Comparison of ENCODE assay signal across 14 cellular contexts in genomic region chr7:92169529-92169928, GRCh38. TPM values are rescaled to one million over a fixed set of nuclear protein-coding genes. Genes with fewer than 3 reads are reported as not detected.
DNase-seq lines count a peak whose midpoint lies in the region; ATAC-seq, FAIRE-seq and TF ChIP-seq lines count a peak whose summit lies in the region.
"Not testable (repeated sequence)": the region's sequence is repeated elsewhere in the genome, so short reads cannot be mapped to it uniquely, and the experiment has no call there.
"Had no signal": no experiment of that assay in that cellular context is flagged by ENCODE, and none has a peak within 500 bp of the region (broad histone marks: within the 10 kb centered on the region; RNA-seq: fewer than 3 reads in every experiment).

No MANE protein-coding gene starts in this region.

- CTCF ChIA-PET in K562 (lab: Yijun Ruan, JAX; ENCODE audit: low intra/inter-chr PET ratio); HepG2 (lab: Yijun Ruan, JAX; ENCODE audit: low intra/inter-chr PET ratio, low total read pairs): not testable (repeated sequence)

- TF ChIP-seq EP300 in K562 (IDR thresholded peaks at IDR 0.05; ENCODE audit: low read length); HepG2 (IDR thresholded peaks at IDR 0.05; ENCODE audit: low read depth in 2 of 2, low read length in 2 of 2); HepG2 (CRISPR knock-in tag; IDR thresholded peaks at IDR 0.05; ENCODE audit: borderline replicate concordance): not testable (repeated sequence)

- H3K4me3 ChIP-seq in K562; HepG2 (replicated peaks in 1 of 3; ENCODE audit: insufficient read depth in 1 of 3, low read depth in 2 of 3, low read length in 3 of 3): not testable (repeated sequence)

- not testable (repeated sequence) for H3K27me3 ChIP-seq in K562 (ENCODE audit: control insufficient read depth in 2 of 2, insufficient read depth in 2 of 2, low read length in 2 of 2); HepG2 (ENCODE audit: control insufficient read depth in 1 of 2, insufficient read depth in 2 of 2, low read length in 2 of 2)

- not testable (repeated sequence) for H3K9ac ChIP-seq in K562 (ENCODE audit: insufficient read depth in 1 of 2, low read depth in 2 of 2, low read length in 2 of 2); HepG2 (ENCODE audit: insufficient read depth, low read depth, low read length)

- H4K20me1 ChIP-seq in K562 (replicated peaks; ENCODE audit: control insufficient read depth, insufficient read depth, low read length); HepG2 (ENCODE audit: insufficient read depth, low read length): not testable (repeated sequence)

- ATAC-seq in K562, HepG2: not testable (repeated sequence)

- not testable (repeated sequence) for H3K9me3 ChIP-seq in K562 (replicated peaks; ENCODE audit: control insufficient read depth, insufficient read depth, low read depth, low read length); HepG2 (ENCODE audit: low read length)

- H3K36me3 ChIP-seq in K562 (ENCODE audit: control insufficient read depth, insufficient read depth, low read length); HepG2 (replicated peaks in 1 of 2; ENCODE audit: control insufficient read depth in 1 of 2, insufficient read depth in 2 of 2, low read length in 2 of 2): not testable (repeated sequence)

- DNase-seq in K562 (ENCODE audit: extremely low read depth in 1 of 4, low spot score in 3 of 4); HepG2 (ENCODE audit: low spot score): not testable (repeated sequence)

- not testable (repeated sequence) for BruUV-seq in K562 (replicated peaks; lab: Mats Ljungman, UMichigan); HepG2 (replicated peaks; lab: Mats Ljungman, UMichigan)

- in situ Hi-C loops in K562 (cut with MboI); HepG2 (cut with HindIII; ENCODE audit: extremely low pct_ligation_motif_present, low pct_unique_long_range_greater_than_20kb): not testable (repeated sequence)

- not testable (repeated sequence) for H3K9me1 ChIP-seq in K562 (ENCODE audit: control insufficient read depth, insufficient read depth, low read length)

- not testable (repeated sequence) for TF ChIP-seq RAD21 in K562 (CRISPR knock-in tag; conservative IDR thresholded peaks at IDR 0.05 in 1 of 2, IDR thresholded peaks at IDR 0.05 in 1 of 2); HepG2 (CRISPR knock-in tag; IDR thresholded peaks at IDR 0.05)

- H3K79me2 ChIP-seq in K562 (ENCODE audit: control insufficient read depth, insufficient read depth, low read length); HepG2 (ENCODE audit: insufficient read depth, low read length): not testable (repeated sequence)

- FAIRE-seq in K562 (lab: Jason Lieb, UNC); HepG2 (lab: Jason Lieb, UNC): not testable (repeated sequence)

- not testable (repeated sequence) for H3K4me1 ChIP-seq in K562 (replicated peaks in 1 of 2; ENCODE audit: control insufficient read depth in 2 of 2, insufficient read depth in 2 of 2, low read length in 2 of 2); HepG2 (ENCODE audit: insufficient read depth, low read length)

- intact Hi-C loops in K562 (cut with micrococcal nuclease); HepG2 (cut with micrococcal nuclease; ENCODE audit: unreplicated experiment): not testable (repeated sequence)

- H3K4me2 ChIP-seq in K562 (ENCODE audit: insufficient read depth, low read length); HepG2 (ENCODE audit: low read depth, low read length): not testable (repeated sequence)

- TF ChIP-seq POLR2A in K562 (conservative IDR thresholded peaks at IDR 0.05); HepG2 (IDR thresholded peaks at IDR 0.05; ENCODE audit: insufficient read depth in 1 of 2, low read depth in 2 of 2, low read length in 2 of 2): not testable (repeated sequence)

- POLR2A ChIA-PET in K562 (lab: Yijun Ruan, JAX); HepG2 (lab: Yijun Ruan, JAX): not testable (repeated sequence)

- H2AFZ ChIP-seq in K562 (ENCODE audit: low read depth, low read length); HepG2 (ENCODE audit: low read length): not testable (repeated sequence)

- not testable (repeated sequence) for H3K27ac ChIP-seq in K562 (ENCODE audit: extremely low read depth, low read depth, low read length); HepG2 (ENCODE audit: extremely low read length, insufficient read depth, low read length)

- TF ChIP-seq CTCF in K562 (IDR thresholded peaks at IDR 0.05 in 2 of 3, conservative IDR thresholded peaks at IDR 0.05 in 1 of 3; ENCODE audit: insufficient read depth in 2 of 3, low read depth in 1 of 3, low read length in 3 of 3); HepG2 (CRISPR knock-in tag; IDR thresholded peaks at IDR 0.05): not testable (repeated sequence)

- 0% methylated on average over 2 of the region's 2 CpGs for WGBS in K562 (ENCODE audit: insufficient coverage, low coverage, missing lambda C conversion rate)
- 2% methylated on average over 2 of the region's 2 CpGs for WGBS in HepG2 (ENCODE audit: low lambda C conversion rate)

RNA-seq across cellular contexts. Expression of gene LRRD1, which starts 9.4 kb away (rescaled TPM):
- total RNA-seq in K562 (2011; cell fraction: chromatin; rRNA removed; ENCODE audit: low replicate concordance) = not detected in 2 replicates
- not detected in 2 replicates for total RNA-seq in K562 (2011; cell fraction: nucleolus; rRNA removed)
- not detected in 2 replicates for total RNA-seq in K562 (2011; cell fraction: nucleoplasm; rRNA removed)
- total RNA-seq in K562 (2014; rRNA removed) (not detected in 2 replicates), K562 (2014; rRNA removed; fragmentation: Illumina TruSeq; extraction: Trizol) (0.15 TPM in 1 of 2 replicates, not detected in the other), K562 (2015; rRNA removed; fragmentation: Illumina TruSeq; extraction: Trizol) (0.07 TPM in 1 of 2 replicates, not detected in the other), K562 (2021) (not detected in 2 replicates), HepG2 (2016; rRNA removed; fragmentation: Illumina TruSeq; extraction: Trizol) (not detected in 2 replicates)
- polyA plus RNA-seq in K562 (2011; rRNA removed) (not detected in 2 replicates), K562 (2014; fragmentation: Illumina TruSeq; extraction: Trizol) (not detected in 2 replicates), K562 (2014; fragmentation: Nextera tagmentation; extraction: Ambion mirVana) (not detected), K562 (2014; rRNA removed) (not detected in 2 replicates), HepG2 (2011; rRNA removed) (0.03 TPM in 1 of 2 replicates, not detected in the other)
- not detected in 2 replicates for polyA plus RNA-seq in K562 (2011; cell fraction: cytosol; rRNA removed)
- not detected in 2 replicates for polyA plus RNA-seq in K562 (2011; cell fraction: nucleus; rRNA removed)
- polyA plus RNA-seq in K562 (2012) = not detected in 2 replicates
- polyA minus RNA-seq in K562 (2011; rRNA and poly(A)+ RNA removed) = not detected in 2 replicates
- not detected in 2 replicates for polyA minus RNA-seq in K562 (2011; cell fraction: cytosol; rRNA and poly(A)+ RNA removed)
- polyA minus RNA-seq in K562 (2011; cell fraction: nucleus; rRNA and poly(A)+ RNA removed) = not detected in 2 replicates
- not detected in 2 replicates for total RNA-seq in HepG2 (2016; cell fraction: cytosol; rRNA removed; fragmentation: Illumina TruSeq; extraction: Trizol; ENCODE audit: low read depth)
- 0.04 TPM in 1 of 2 replicates, not detected in the other for total RNA-seq in HepG2 (2016; cell fraction: insoluble cytoplasmic fraction; rRNA removed; fragmentation: Illumina TruSeq; extraction: Trizol)
- not detected in 2 replicates for total RNA-seq in HepG2 (2016; cell fraction: membrane; rRNA removed; fragmentation: Illumina TruSeq; extraction: Trizol)
- not detected in 2 replicates for total RNA-seq in HepG2 (2016; cell fraction: nucleus; rRNA removed; fragmentation: Illumina TruSeq; extraction: Trizol)
- polyA plus RNA-seq in HepG2 (2011; cell fraction: cytosol; rRNA removed) = not detected in 2 replicates
- 0.13 TPM in 1 of 2 replicates, not detected in the other for polyA plus RNA-seq in HepG2 (2011; cell fraction: nucleus; rRNA removed)
- not detected in 2 replicates for polyA plus RNA-seq in HepG2 (2012)
- not detected in 2 replicates for polyA plus RNA-seq in HepG2 (2016; cell fraction: cytosol; fragmentation: Illumina TruSeq; extraction: Trizol; ENCODE audit: low read depth)
- polyA plus RNA-seq in HepG2 (2016; cell fraction: insoluble cytoplasmic fraction; fragmentation: Illumina TruSeq; extraction: Trizol; ENCODE audit: low read depth) = not detected in 2 replicates
- polyA plus RNA-seq in HepG2 (2016; cell fraction: membrane; fragmentation: Illumina TruSeq; extraction: Trizol; ENCODE audit: low read depth) = not detected in 2 replicates
- polyA plus RNA-seq in HepG2 (2016; cell fraction: nucleus; fragmentation: Illumina TruSeq; extraction: Trizol; ENCODE audit: insufficient read depth, low read depth) = not detected in 2 replicates
- polyA minus RNA-seq in HepG2 (2011; rRNA and poly(A)+ RNA removed; ENCODE audit: low replicate concordance) = 0.26 TPM in 1 of 2 replicates, not detected in the other
- polyA minus RNA-seq in HepG2 (2011; cell fraction: cytosol; rRNA and poly(A)+ RNA removed) = not detected in 2 replicates
- polyA minus RNA-seq in HepG2 (2011; cell fraction: nucleus; rRNA and poly(A)+ RNA removed) = 0.13 and 0.25 TPM in 2 replicates
- total RNA-seq: A172; A673; Caco-2; Calu3; CD4-positive, alpha-beta memory T cell; CD4-positive, alpha-beta T cell; CD8-positive, alpha-beta memory T cell; CD8-positive, alpha-beta T cell had no signal
- polyA plus RNA-seq: A549; AG04450; BJ; CD14-positive monocyte; CD4-positive, alpha-beta memory T cell; CD8-positive, alpha-beta memory T cell had no signal

RNA-seq across cellular contexts. Expression of gene CYP51A1, which starts 35.3 kb away (rescaled TPM):
- total RNA-seq in K562 (2011; cell fraction: chromatin; rRNA removed; ENCODE audit: low replicate concordance) = 73.8 and 158 TPM in 2 replicates
- total RNA-seq in K562 (2011; cell fraction: nucleolus; rRNA removed) = 89.6 and 115 TPM in 2 replicates
- 151 and 183 TPM in 2 replicates for total RNA-seq in K562 (2011; cell fraction: nucleoplasm; rRNA removed)
- total RNA-seq in K562 (2014; rRNA removed) (87.0 and 92.0 TPM in 2 replicates), K562 (2014; rRNA removed; fragmentation: Illumina TruSeq; extraction: Trizol) (151 and 168 TPM in 2 replicates), K562 (2015; rRNA removed; fragmentation: Illumina TruSeq; extraction: Trizol) (99.9 and 106 TPM in 2 replicates), K562 (2021) (107 and 109 TPM in 2 replicates), HepG2 (2016; rRNA removed; fragmentation: Illumina TruSeq; extraction: Trizol) (194 and 260 TPM in 2 replicates)
- polyA plus RNA-seq in K562 (2011; rRNA removed) (25.5 and 35.4 TPM in 2 replicates), K562 (2014; fragmentation: Illumina TruSeq; extraction: Trizol) (71.1 and 80.3 TPM in 2 replicates), K562 (2014; fragmentation: Nextera tagmentation; extraction: Ambion mirVana) (10 to 100 TPM; 41.8 to 42.2 TPM), K562 (2014; rRNA removed) (62.0 and 62.2 TPM in 2 replicates), HepG2 (2011; rRNA removed) (15.4 and 21.9 TPM in 2 replicates)
- polyA plus RNA-seq in K562 (2011; cell fraction: cytosol; rRNA removed) = 14.1 and 20.6 TPM in 2 replicates
- 7.0 and 10.3 TPM in 2 replicates for polyA plus RNA-seq in K562 (2011; cell fraction: nucleus; rRNA removed)
- polyA plus RNA-seq in K562 (2012) = 40.7 and 93.1 TPM in 2 replicates
- polyA minus RNA-seq in K562 (2011; rRNA and poly(A)+ RNA removed) = 65.2 and 67.5 TPM in 2 replicates
- 40.1 and 41.6 TPM in 2 replicates for polyA minus RNA-seq in K562 (2011; cell fraction: cytosol; rRNA and poly(A)+ RNA removed)
- polyA minus RNA-seq in K562 (2011; cell fraction: nucleus; rRNA and poly(A)+ RNA removed) = 9.8 and 15.9 TPM in 2 replicates
- total RNA-seq in HepG2 (2016; cell fraction: cytosol; rRNA removed; fragmentation: Illumina TruSeq; extraction: Trizol; ENCODE audit: low read depth) = 48.9 and 55.6 TPM in 2 replicates
- total RNA-seq in HepG2 (2016; cell fraction: insoluble cytoplasmic fraction; rRNA removed; fragmentation: Illumina TruSeq; extraction: Trizol) = 204 and 264 TPM in 2 replicates
- total RNA-seq in HepG2 (2016; cell fraction: membrane; rRNA removed; fragmentation: Illumina TruSeq; extraction: Trizol) = 86.8 and 98.1 TPM in 2 replicates
- total RNA-seq in HepG2 (2016; cell fraction: nucleus; rRNA removed; fragmentation: Illumina TruSeq; extraction: Trizol) = 194 and 215 TPM in 2 replicates
- 10.3 and 23.0 TPM in 2 replicates for polyA plus RNA-seq in HepG2 (2011; cell fraction: cytosol; rRNA removed)
- 4.8 and 9.7 TPM in 2 replicates for polyA plus RNA-seq in HepG2 (2011; cell fraction: nucleus; rRNA removed)
- 126 and 140 TPM in 2 replicates for polyA plus RNA-seq in HepG2 (2012)
- 10.5 and 11.8 TPM in 2 replicates for polyA plus RNA-seq in HepG2 (2016; cell fraction: cytosol; fragmentation: Illumina TruSeq; extraction: Trizol; ENCODE audit: low read depth)
- polyA plus RNA-seq in HepG2 (2016; cell fraction: insoluble cytoplasmic fraction; fragmentation: Illumina TruSeq; extraction: Trizol; ENCODE audit: low read depth) = 87.6 and 99.1 TPM in 2 replicates
- 25.9 and 27.7 TPM in 2 replicates for polyA plus RNA-seq in HepG2 (2016; cell fraction: membrane; fragmentation: Illumina TruSeq; extraction: Trizol; ENCODE audit: low read depth)
- polyA plus RNA-seq in HepG2 (2016; cell fraction: nucleus; fragmentation: Illumina TruSeq; extraction: Trizol; ENCODE audit: insufficient read depth, low read depth) = 133 and 149 TPM in 2 replicates
- polyA minus RNA-seq in HepG2 (2011; rRNA and poly(A)+ RNA removed; ENCODE audit: low replicate concordance) = 18.6 and 28.9 TPM in 2 replicates
- 39.5 and 63.8 TPM in 2 replicates for polyA minus RNA-seq in HepG2 (2011; cell fraction: cytosol; rRNA and poly(A)+ RNA removed)
- 15.2 and 24.9 TPM in 2 replicates for polyA minus RNA-seq in HepG2 (2011; cell fraction: nucleus; rRNA and poly(A)+ RNA removed)
